Comparison of ENCODE assay signal across 8 cellular contexts in genomic region chr12:54404061-54405004, GRCh38. TPM values are rescaled to one million over a fixed set of nuclear protein-coding genes. Genes with fewer than 3 reads are reported as not detected.
DNase-seq lines count a peak whose midpoint lies in the region; ATAC-seq and TF ChIP-seq lines count a peak whose summit lies in the region.

No MANE protein-coding gene starts in this region.

- POLR2A ChIA-PET in activated CD4-positive, alpha-beta T cell treated with anti-CD3 and anti-CD28 coated beads for 36 hours (lab: Charles Lee), result no interaction called here
- POLR2A ChIA-PET in naive thymus-derived CD4-positive, alpha-beta T cell (lab: Charles Lee), result interaction anchor here (0.7 to 7.7 kb wide), 4 partner anchors 10 to 35 kb away, joined by 3 to 71 read pairs (median 4); no protein-coding TSS in a partner anchor

- DNase-seq in NCI-H2107 treated with DMSO at 0.1 percent for 48 hours (lab: John Stamatoyannopoulos, UW; ENCODE audit: unreplicated experiment) (peak; percentile 46), NCI-H2107 (lab: John Stamatoyannopoulos, UW) (no peak), NAMALWA (ENCODE audit: low spot score) (peak; percentile 72), ecto neural progenitor cell (ENCODE audit: low spot score) (peak; percentile 83), upper lobe of left lung (no peak)
- peak; percentile 78 for DNase-seq in activated CD4-positive, alpha-beta T cell treated with anti-CD3 and anti-CD28 coated beads for 36 hours
- peak; percentile 44 to 72 (median 59) for DNase-seq in naive thymus-derived CD4-positive, alpha-beta T cell

- H3K27me3 Mint-ChIP-seq in activated CD4-positive, alpha-beta T cell treated with anti-CD3 and anti-CD28 coated beads for 36 hours, result no peaks in the 10 kb centered on the region
- H3K27me3 Mint-ChIP-seq in naive thymus-derived CD4-positive, alpha-beta T cell, result no peaks in the 10 kb centered on the region

- peaks cover 56% of the 10 kb centered on the region for H3K36me3 Mint-ChIP-seq in activated CD4-positive, alpha-beta T cell treated with anti-CD3 and anti-CD28 coated beads for 36 hours (ENCODE audit: low read depth)
- peaks cover 10 to 66% (median 43%) of the 10 kb centered on the region in 5 donors for H3K36me3 Mint-ChIP-seq in naive thymus-derived CD4-positive, alpha-beta T cell

- H3K4me1 ChIP-seq in naive thymus-derived CD4-positive, alpha-beta T cell (ENCODE audit: control insufficient read depth in 2 of 2, insufficient read depth in 2 of 2, low read length in 2 of 2), result peaks cover 8 to 17% of the 10 kb centered on the region in 2 donors
- H3K4me1 ChIP-seq in upper lobe of left lung, result peaks cover 0 to 5% (median 4%) of the 10 kb centered on the region in 4 donors

- 57 to 73% methylated on average over 8 to 10 of the region's 11 CpGs for WGBS in upper lobe of left lung, 2 donors

- CTCF ChIA-PET in activated CD4-positive, alpha-beta T cell treated with anti-CD3 and anti-CD28 coated beads for 36 hours (lab: Charles Lee), result interaction anchor here (0.6 to 12.3 kb wide), 15 partner anchors 8 to 1625 kb away, joined by 3 to 638 read pairs (median 4); partner anchors contain the start of genes ITGA5 and NCKAP1L
- CTCF ChIA-PET in naive thymus-derived CD4-positive, alpha-beta T cell (lab: Charles Lee), result interaction anchor here (1.1 to 12.0 kb wide), 6 partner anchors 10 to 37 kb away, joined by 3 to 452 read pairs (median 76); partner anchors contain the start of gene ITGA5

- no peak overlapping the region for H3K4me3 Mint-ChIP-seq in activated CD4-positive, alpha-beta T cell treated with anti-CD3 and anti-CD28 coated beads for 36 hours
- peak overlapping the region in 3 of 10 donors; percentile 23 to 48 (median 25) for H3K4me3 Mint-ChIP-seq in naive thymus-derived CD4-positive, alpha-beta T cell

- TF ChIP-seq CTCF in upper lobe of left lung (IDR thresholded peaks at IDR 0.05), result peak; percentile 76 to 97 (median 84)

- intact Hi-C loops in activated CD4-positive, alpha-beta T cell treated with anti-CD3 and anti-CD28 coated beads for 36 hours (cut with DNase I, micrococcal nuclease), result no loop called here
- intact Hi-C loops in naive thymus-derived CD4-positive, alpha-beta T cell (cut with micrococcal nuclease), result loop anchor here (1.0 kb wide), 2 partner anchors 9 to 35 kb away; no protein-coding TSS in a partner anchor

- no peaks in the 10 kb centered on the region for H3K9me3 ChIP-seq in naive thymus-derived CD4-positive, alpha-beta T cell (ENCODE audit: control insufficient read depth in 2 of 3, low read length in 3 of 3)
- no peaks in the 10 kb centered on the region for H3K9me3 ChIP-seq in upper lobe of left lung

- H3K4me3 ChIP-seq in naive thymus-derived CD4-positive, alpha-beta T cell (ENCODE audit: low read length), result no peak overlapping the region
- H3K4me3 ChIP-seq in upper lobe of left lung, result no peak overlapping the region

- peaks cover 45 to 100% (median 57%) of the 10 kb centered on the region in 3 experiments for H3K36me3 ChIP-seq in naive thymus-derived CD4-positive, alpha-beta T cell (ENCODE audit: control insufficient read depth in 2 of 3, insufficient read depth in 3 of 3, low read length in 3 of 3)
- peaks cover 21 to 99% (median 87%) of the 10 kb centered on the region in 4 donors for H3K36me3 ChIP-seq in upper lobe of left lung

- H3K27me3 ChIP-seq in naive thymus-derived CD4-positive, alpha-beta T cell (ENCODE audit: control insufficient read depth in 2 of 2, insufficient read depth in 2 of 2, low read length in 2 of 2), result no peaks in the 10 kb centered on the region
- no peaks in the 10 kb centered on the region for H3K27me3 ChIP-seq in upper lobe of left lung

- H3K27ac ChIP-seq in naive thymus-derived CD4-positive, alpha-beta T cell (ENCODE audit: low read depth, low read length), result peak overlapping the region; percentile 54
- H3K27ac ChIP-seq in upper lobe of left lung, result peak overlapping the region in 3 of 4 donors; percentile 21 to 50 (median 45)

- H3K9me3 Mint-ChIP-seq in activated CD4-positive, alpha-beta T cell treated with anti-CD3 and anti-CD28 coated beads for 36 hours (ENCODE audit: low read depth), result no peaks in the 10 kb centered on the region
- no peaks in the 10 kb centered on the region for H3K9me3 Mint-ChIP-seq in naive thymus-derived CD4-positive, alpha-beta T cell

- TF ChIP-seq POLR2A in upper lobe of left lung (IDR thresholded peaks at IDR 0.05), result no peak

- peak overlapping the region; percentile 47 for H3K27ac Mint-ChIP-seq in activated CD4-positive, alpha-beta T cell treated with anti-CD3 and anti-CD28 coated beads for 36 hours
- H3K27ac Mint-ChIP-seq in naive thymus-derived CD4-positive, alpha-beta T cell, result peak overlapping the region; percentile 36 to 98 (median 93)

- ATAC-seq in activated CD4-positive, alpha-beta T cell treated with anti-CD3 and anti-CD28 coated beads for 36 hours, result peak; percentile 41
- peak; percentile 74 for ATAC-seq in naive thymus-derived CD4-positive, alpha-beta T cell
- ATAC-seq in upper lobe of left lung (ENCODE audit: low FRiP score in 2 of 2) (peak in 1 of 2 donors; percentile 57), GM21526 (IDR thresholded peaks at IDR 0.05; ENCODE audit: low FRiP score, unreplicated experiment) (no peak)

- no peak for TF ChIP-seq EP300 in upper lobe of left lung (IDR thresholded peaks at IDR 0.05)

- peaks cover 10% of the 10 kb centered on the region for H3K4me1 Mint-ChIP-seq in activated CD4-positive, alpha-beta T cell treated with anti-CD3 and anti-CD28 coated beads for 36 hours
- H3K4me1 Mint-ChIP-seq in naive thymus-derived CD4-positive, alpha-beta T cell, result peaks cover 28 to 54% (median 41%) of the 10 kb centered on the region in 7 donors

RNA-seq across cellular contexts. Expression of gene ITGA5, which starts 14.7 kb away (rescaled TPM):
- total RNA-seq in activated CD4-positive, alpha-beta T cell treated with anti-CD3 and anti-CD28 coated beads for 36 hours, result 10 to 100 TPM; 38.6 to 58.0 TPM
- total RNA-seq in naive thymus-derived CD4-positive, alpha-beta T cell, result 100 to 1,000 TPM in 4 of 5 experiments, 10 to 100 TPM in 1; 73.9 to 169 (median 145) TPM
- 10 to 100 TPM; 26.5 to 82.4 TPM for polyA plus RNA-seq in naive thymus-derived CD4-positive, alpha-beta T cell
- total RNA-seq in upper lobe of left lung, result 100 to 1,000 TPM in 2 of 6 donors, 10 to 100 TPM in 4; 48.3 to 146 (median 92.6) TPM

RNA-seq across cellular contexts. Expression of gene ZNF385A, which starts 19.8 kb away (rescaled TPM):
- total RNA-seq in activated CD4-positive, alpha-beta T cell treated with anti-CD3 and anti-CD28 coated beads for 36 hours, result under 1 TPM; 0.73 to 0.74 TPM
- 10 to 100 TPM in 1 of 5 experiments, 1 to 10 TPM in 4; 1.3 to 69.9 (median 1.4) TPM for total RNA-seq in naive thymus-derived CD4-positive, alpha-beta T cell
- under 1 TPM; 0.39 to 0.78 TPM for polyA plus RNA-seq in naive thymus-derived CD4-positive, alpha-beta T cell
- total RNA-seq in upper lobe of left lung, result 10 to 100 TPM; 18.5 to 43.8 (median 23.0) TPM

RNA-seq across cellular contexts. Expression of gene GPR84, which starts 40.0 kb away (rescaled TPM):
- 1 to 10 TPM in 1 of 2 experiments, under 1 TPM in 1; 0.98 to 1.7 TPM for total RNA-seq in activated CD4-positive, alpha-beta T cell treated with anti-CD3 and anti-CD28 coated beads for 36 hours
- total RNA-seq in naive thymus-derived CD4-positive, alpha-beta T cell, result 10 to 100 TPM in 1 of 5 experiments, 1 to 10 TPM in 2, not detected in 2; 1.2 to 13.1 (median 3.9) TPM
- not detected for polyA plus RNA-seq in naive thymus-derived CD4-positive, alpha-beta T cell
- total RNA-seq in upper lobe of left lung, result 1 to 10 TPM in 3 of 6 donors, under 1 TPM in 1, not detected in 2; 0.39 to 2.1 (median 1.1) TPM

Comparison
In these comparisons a context has a peak if more than half of its experiments do, and no peak if none do; other contexts are left out.
1. DNase-seq: peak in NCI-H2107 treated with DMSO at 0.1 percent for 48 hours (single experiment), NAMALWA (single experiment), activated CD4-positive, alpha-beta T cell treated with anti-CD3 and anti-CD28 coated beads for 36 hours (single experiment), ecto neural progenitor cell (single experiment) and naive thymus-derived CD4-positive, alpha-beta T cell (9 of 9); none in NCI-H2107 (single experiment) and upper lobe of left lung (0 of 2).
2. intact Hi-C loops: an anchor here in naive thymus-derived CD4-positive, alpha-beta T cell (1.0 kb wide); none called in activated CD4-positive, alpha-beta T cell treated with anti-CD3 and anti-CD28 coated beads for 36 hours.